ENCODE assay signal across 9 cellular contexts in genomic region chr13:113647351-113648217, GRCh38. TPM values are rescaled to one million over a fixed set of nuclear protein-coding genes. Genes with fewer than 3 reads are reported as not detected.
DNase-seq lines count a peak whose midpoint lies in the region; ATAC-seq and TF ChIP-seq lines count a peak whose summit lies in the region.
"Had no signal": no experiment of that assay in that cellular context is flagged by ENCODE, and none has a peak within 500 bp of the region (broad histone marks: within the 10 kb centered on the region; RNA-seq: fewer than 3 reads in every experiment).

No MANE protein-coding gene starts in this region.

- in situ Hi-C loops in brain microvascular endothelial cell (cut with HindIII; ENCODE audit: low pct_ligation_motif_present, low sequenced_read_pairs), result no loop called here

- ATAC-seq in GM21723 (IDR thresholded peaks at IDR 0.05; ENCODE audit: unreplicated experiment), result no peak

- no peak overlapping the region for H3K4me2 ChIP-seq in smooth muscle cell

- H3K79me2 ChIP-seq in smooth muscle cell (ENCODE audit: low read depth), result no peaks in the 10 kb centered on the region

- peaks cover 8% of the 10 kb centered on the region for H3K9me3 Mint-ChIP-seq in glutamatergic neuron (ENCODE audit: unreplicated experiment)
- H3K9me3 Mint-ChIP-seq: T-helper 1 cell treated with Interleukin-12 subunit alpha and Interleukin-12 subunit beta and Interleukin-4 antibody, amounts not matched to agents 30 μg/mL and 1 μg/mL, for 36 hours had no signal

- no peak for TF ChIP-seq CTCF in WERI-Rb-1 (IDR thresholded peaks at IDR 0.05; ENCODE audit: low read depth, low read length)
- TF ChIP-seq CTCF in glutamatergic neuron (IDR thresholded peaks at IDR 0.05; ENCODE audit: partially characterized antibody, unreplicated experiment), result no peak
- no peak for TF ChIP-seq CTCF in smooth muscle cell (IDR thresholded peaks at IDR 0.05; ENCODE audit: borderline replicate concordance, insufficient read depth, poor library complexity, severe bottlenecking)
- TF ChIP-seq CTCF in brain microvascular endothelial cell (IDR thresholded peaks at IDR 0.05; ENCODE audit: low read depth, low read length, missing control alignments), result no peak

- no peaks in the 10 kb centered on the region for H3K4me1 Mint-ChIP-seq in glutamatergic neuron (ENCODE audit: low read depth, unreplicated experiment)

- H2AFZ ChIP-seq in smooth muscle cell (ENCODE audit: low read depth), result no peak overlapping the region

- H3F3A ChIP-seq in smooth muscle cell (ENCODE audit: low read depth), result no peaks in the 10 kb centered on the region

- H3K9ac ChIP-seq in rectal smooth muscle tissue (ENCODE audit: low read length), result no peak overlapping the region
- H3K9ac ChIP-seq in smooth muscle cell (ENCODE audit: low read depth), result no peak overlapping the region

- H3K27ac ChIP-seq in WERI-Rb-1, result no peak overlapping the region
- H3K27ac ChIP-seq in rectal smooth muscle tissue (ENCODE audit: low read depth, low read length), result peak overlapping the region; percentile 34
- H3K27ac ChIP-seq in smooth muscle cell (ENCODE audit: low read depth), result no peak overlapping the region
- H3K27ac ChIP-seq in brain microvascular endothelial cell, result no peak overlapping the region

- peak; percentile 48 for DNase-seq in AG08395 (ENCODE audit: low spot score)
- peak; percentile 87 for DNase-seq in MG63
- peak; percentile 18 for DNase-seq in WERI-Rb-1
- DNase-seq in glutamatergic neuron, result peak; percentile 8
- DNase-seq in smooth muscle cell (lab: John Stamatoyannopoulos, UW; ENCODE audit: unreplicated experiment), result no peak
- DNase-seq in brain microvascular endothelial cell, result no peak

- H3K36me3 ChIP-seq in MG63, result peaks cover 18% of the 10 kb centered on the region
- H3K36me3 ChIP-seq in WERI-Rb-1, result peaks cover 6% of the 10 kb centered on the region
- H3K36me3 ChIP-seq in rectal smooth muscle tissue (ENCODE audit: control insufficient read depth, insufficient read depth, low read length), result no peaks in the 10 kb centered on the region
- H3K36me3 ChIP-seq in smooth muscle cell (ENCODE audit: low read depth), result no peaks in the 10 kb centered on the region
- no peaks in the 10 kb centered on the region for H3K36me3 ChIP-seq in brain microvascular endothelial cell (replicated peaks)

- H3K4me3 ChIP-seq in MG63 (no peak overlapping the region), WERI-Rb-1 (ENCODE audit: low read depth, low read length) (no peak overlapping the region), rectal smooth muscle tissue (ENCODE audit: low read length) (no peak overlapping the region), smooth muscle cell (no peak overlapping the region), brain microvascular endothelial cell (ENCODE audit: low read depth, low read length) (no peak overlapping the region)

- no peaks in the 10 kb centered on the region for H4K20me1 ChIP-seq in smooth muscle cell (ENCODE audit: low read depth)

- H3K4me3 Mint-ChIP-seq in glutamatergic neuron (ENCODE audit: unreplicated experiment), result no peak overlapping the region
- H3K4me3 Mint-ChIP-seq: T-helper 1 cell treated with Interleukin-12 subunit alpha and Interleukin-12 subunit beta and Interleukin-4 antibody, amounts not matched to agents 30 μg/mL and 1 μg/mL, for 36 hours had no signal

- H3K4me1 ChIP-seq in rectal smooth muscle tissue (ENCODE audit: control insufficient read depth, insufficient read depth, low read length) (no peaks in the 10 kb centered on the region), smooth muscle cell (ENCODE audit: low read depth) (no peaks in the 10 kb centered on the region)

- H3K36me3 Mint-ChIP-seq in glutamatergic neuron (ENCODE audit: unreplicated experiment), result peaks cover 14% of the 10 kb centered on the region

- H3K27ac Mint-ChIP-seq in glutamatergic neuron (ENCODE audit: unreplicated experiment), result no peak overlapping the region
- H3K27ac Mint-ChIP-seq: T-helper 1 cell treated with Interleukin-12 subunit alpha and Interleukin-12 subunit beta and Interleukin-4 antibody, amounts not matched to agents 30 μg/mL and 1 μg/mL, for 36 hours had no signal

- H3K9me3 ChIP-seq in MG63 (no peaks in the 10 kb centered on the region), WERI-Rb-1 (ENCODE audit: severe bottlenecking) (peaks cover 3% of the 10 kb centered on the region), smooth muscle cell (replicated peaks; ENCODE audit: low read depth) (no peaks in the 10 kb centered on the region)

- peaks cover 2% of the 10 kb centered on the region for H3K27me3 Mint-ChIP-seq in glutamatergic neuron (ENCODE audit: unreplicated experiment)

- H3K27me3 ChIP-seq in MG63, result no peaks in the 10 kb centered on the region
- H3K27me3 ChIP-seq in WERI-Rb-1 (ENCODE audit: insufficient read depth, low read depth, severe bottlenecking), result no peaks in the 10 kb centered on the region
- H3K27me3 ChIP-seq in rectal smooth muscle tissue (ENCODE audit: control insufficient read depth, insufficient read depth, low read length), result no peaks in the 10 kb centered on the region
- no peaks in the 10 kb centered on the region for H3K27me3 ChIP-seq in smooth muscle cell (ENCODE audit: low read depth)
- no peaks in the 10 kb centered on the region for H3K27me3 ChIP-seq in brain microvascular endothelial cell (replicated peaks)

- 97% methylated on average over 42 of the region's 42 CpGs for WGBS in smooth muscle cell (ENCODE audit: low lambda C conversion rate)

RNA-seq across cellular contexts. Expression of gene ATP4B, which starts 10.4 kb away (rescaled TPM):
- not detected in 2 replicates for total RNA-seq in MG63 (2014; rRNA removed; shearing (Covaris generic); ENCODE audit: low replicate concordance)
- total RNA-seq in glutamatergic neuron (ENCODE audit: unreplicated experiment) (not detected), smooth muscle cell (not detected in 2 replicates)
- polyA plus RNA-seq in smooth muscle cell, result not detected in 2 replicates

RNA-seq across cellular contexts. Expression of gene GRK1, which starts 19.4 kb away (rescaled TPM):
- total RNA-seq in MG63 (2014; rRNA removed; shearing (Covaris generic); ENCODE audit: low replicate concordance), result not detected in 2 replicates
- total RNA-seq in glutamatergic neuron (ENCODE audit: unreplicated experiment), result 1.2 TPM
- not detected in 2 replicates for total RNA-seq in smooth muscle cell
- polyA plus RNA-seq in smooth muscle cell, result not detected in 2 replicates

Comparison
In these comparisons a context has a peak if more than half of its experiments do, and no peak if none do; other contexts are left out.
1. DNase-seq: peak in AG08395 (single experiment), MG63 (single experiment), WERI-Rb-1 (single experiment) and glutamatergic neuron (single experiment); none in smooth muscle cell (single experiment) and brain microvascular endothelial cell (single experiment).